ENCODE assay signal across 8 cellular contexts in the genomic region with DNA sequence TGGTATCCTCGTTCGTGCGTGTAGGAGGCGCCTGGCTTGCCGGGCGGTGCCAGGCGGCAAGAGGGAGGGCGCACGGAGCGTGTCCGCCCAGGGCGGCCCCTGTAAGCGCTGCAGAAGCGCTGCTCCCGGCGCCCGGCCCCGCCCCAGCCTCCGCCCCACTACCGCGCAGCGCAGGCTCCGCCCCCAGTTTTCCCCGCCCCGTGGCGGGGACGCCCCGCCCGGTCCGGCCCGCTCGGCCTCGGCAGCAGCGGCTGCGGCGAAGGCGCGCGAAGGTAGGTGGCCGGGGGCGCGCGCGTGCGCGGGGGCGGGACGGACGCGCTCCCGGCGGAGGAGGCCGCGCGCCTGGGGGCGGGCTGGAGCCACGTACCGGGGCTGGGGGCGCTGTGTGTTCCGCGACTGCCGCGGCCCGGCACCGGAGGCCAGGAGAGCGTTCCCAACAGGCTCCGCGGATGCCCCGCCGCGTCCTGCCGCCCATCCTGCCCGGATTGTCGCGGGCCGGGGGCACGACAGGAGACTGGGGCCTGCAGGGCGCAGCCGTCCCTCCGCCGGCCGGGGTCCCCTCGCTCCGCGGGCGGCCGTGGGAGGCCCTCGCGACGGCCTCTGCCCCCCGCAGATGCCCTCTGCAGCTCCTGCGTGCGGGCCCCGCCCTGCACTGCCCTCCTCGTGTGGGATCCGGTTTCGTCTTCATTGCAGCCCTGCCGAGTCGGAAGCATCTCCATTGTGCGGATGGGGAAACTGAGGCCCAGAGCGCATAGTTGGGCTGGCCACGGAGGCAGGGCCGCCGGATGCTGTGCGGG. TPM values are rescaled to one million over a fixed set of nuclear protein-coding genes. Genes with fewer than 3 reads are reported as not detected.
DNase-seq lines count a peak whose midpoint lies in the region; TF ChIP-seq lines count a peak whose summit lies in the region.

No MANE protein-coding gene starts in this region.

- intact Hi-C loops in stomach (cut with DNase I; ENCODE audit: low total_unique reads), result no loop called here

- H3K79me2 ChIP-seq in MM.1S (ENCODE audit: low read length), result no peaks in the 10 kb centered on the region

- no peak for TF ChIP-seq POLR2A in stomach (IDR thresholded peaks at IDR 0.05)

- peaks cover 8% of the 10 kb centered on the region; the same call in 1 of the 2 replicates for H3K27me3 ChIP-seq in H7 (ENCODE audit: control insufficient read depth, insufficient read depth, low read length)
- 0 out of 2 replicates have a peak, but pooled peaks cover 3% of the 10 kb centered on the region for H3K27me3 ChIP-seq in MM.1S (replicated peaks; ENCODE audit: insufficient read depth, low read length)
- H3K27me3 ChIP-seq in stomach, result no peaks in the 10 kb centered on the region

- H3K9me3 ChIP-seq in MM.1S (replicated peaks; ENCODE audit: insufficient read depth, low read length) (no peaks in the 10 kb centered on the region), stomach (no peaks in the 10 kb centered on the region)

- whole genome bisulfite sequencing in stomach, 5 donors, result 0 to 1% (median 0%) methylated on average over 87 to 102 of the region's 105 CpGs

- peak overlapping the region; percentile 87 for H3K4me3 Mint-ChIP-seq in neural crest cell

- no peaks in the 10 kb centered on the region for H4K20me1 ChIP-seq in MM.1S (ENCODE audit: insufficient read depth, low read length)

- no peaks in the 10 kb centered on the region for H3K27me3 Mint-ChIP-seq in neural crest cell (ENCODE audit: low read depth)

- peak overlapping the region; percentile 86 for H2AFZ ChIP-seq in MM.1S (ENCODE audit: low read length)

- peak overlapping the region; percentile 99 for H3K4me2 ChIP-seq in MM.1S (ENCODE audit: low read depth, low read length)

- H3K4me3 ChIP-seq in H7 (ENCODE audit: insufficient read depth, low read depth, low read length) (peak overlapping the region; percentile 94), MM.1S (ENCODE audit: low read length) (peak overlapping the region; percentile 75), fibroblast of villous mesenchyme (ENCODE audit: low read depth, low read length) (peak overlapping the region; percentile 66), stomach (peak overlapping the region; percentile 67 to 100 (median 88))

- no peaks in the 10 kb centered on the region for H3K9me3 Mint-ChIP-seq in neural crest cell

- no peak for TF ChIP-seq EP300 in stomach (IDR thresholded peaks at IDR 0.05)

- H3K36me3 ChIP-seq in H7 (replicated peaks; ENCODE audit: control insufficient read depth, insufficient read depth, low read length) (no peaks in the 10 kb centered on the region), MM.1S (replicated peaks; ENCODE audit: insufficient read depth, low read length) (no peaks in the 10 kb centered on the region), stomach (peaks cover 0 to 2% (median 0%) of the 10 kb centered on the region in 4 donors)

- H3K9me2 ChIP-seq in MM.1S (replicated peaks; ENCODE audit: insufficient read depth, low read length), result no peaks in the 10 kb centered on the region

- H3K27ac ChIP-seq in MM.1S (ENCODE audit: low read length) (no peak overlapping the region), stomach (peak overlapping the region; percentile 83 to 94 (median 88))

- H3K4me1 Mint-ChIP-seq in neural crest cell, result peaks cover 27% of the 10 kb centered on the region

- no peaks in the 10 kb centered on the region for H3K36me3 Mint-ChIP-seq in neural crest cell (ENCODE audit: low read depth)

- peak overlapping the region; percentile 82 for H3K9ac ChIP-seq in MM.1S (ENCODE audit: low read length)

- H3K27ac Mint-ChIP-seq in neural crest cell (ENCODE audit: unreplicated experiment), result no peak overlapping the region

- H3K4me1 ChIP-seq in MM.1S (ENCODE audit: low read length), result peaks cover 4% of the 10 kb centered on the region; the same call in 1 of the 2 replicates
- H3K4me1 ChIP-seq in stomach, result peaks cover 18 to 35% (median 27%) of the 10 kb centered on the region in 4 donors

- TF ChIP-seq CTCF in MM.1S (IDR thresholded peaks at IDR 0.05; ENCODE audit: low read length), result no peak
- TF ChIP-seq CTCF in fibroblast of villous mesenchyme (IDR thresholded peaks at IDR 0.05; ENCODE audit: insufficient read depth, low read depth, low read length), result no peak
- no peak for TF ChIP-seq CTCF in neural crest cell (conservative IDR thresholded peaks at IDR 0.05)
- TF ChIP-seq CTCF in stomach (IDR thresholded peaks at IDR 0.05), result no peak

- H3F3A ChIP-seq in MM.1S (ENCODE audit: insufficient read depth, low read length), result 0 out of 2 replicates have a peak, but pooled peaks cover 3% of the 10 kb centered on the region

- DNase-seq in EH (ENCODE audit: low read depth), result peak; percentile 97
- DNase-seq in H7, result peak; percentile 100
- DNase-seq in MM.1S, result peak; percentile 95
- peak; percentile 79 to 92 for DNase-seq in SHP77 (lab: John Stamatoyannopoulos, UW)
- DNase-seq in activated gamma-delta T cell (lab: John Stamatoyannopoulos, UW), result peak; percentile 96
- peak; percentile 95 for DNase-seq in fibroblast of villous mesenchyme (ENCODE audit: low read depth)
- DNase-seq in neural crest cell (ENCODE audit: low read depth, low spot score), result peak; percentile 88
- DNase-seq in stomach, result peak; percentile 96

RNA-seq across cellular contexts. Expression of a gene that starts 7.7 kb away (rescaled TPM):
- total RNA-seq in H7 (2014; rRNA removed; shearing (Covaris generic)), result 59.5 and 92.3 TPM in 2 replicates
- total RNA-seq in fibroblast of villous mesenchyme (13.8 and 22.2 TPM in 2 replicates), neural crest cell (52.6 and 54.1 TPM in 2 replicates), stomach (100 to 1,000 TPM in 1 of 5 donors, 10 to 100 TPM in 4; 14.0 to 942 (median 49.1) TPM)
- 10 to 100 TPM; 17.0 to 27.1 (median 26.2) TPM for polyA plus RNA-seq in stomach

RNA-seq across cellular contexts. Expression of a gene that starts 18.3 kb away (rescaled TPM):
- total RNA-seq in H7 (2014; rRNA removed; shearing (Covaris generic)), result under 0.01 TPM in 2 replicates
- total RNA-seq in fibroblast of villous mesenchyme, result under 0.01 TPM in 1 of 2 replicates, not detected in the other
- total RNA-seq in neural crest cell, result 2,478 and 3,042 TPM in 2 replicates
- total RNA-seq in stomach, result 1,000 to 10,000 TPM in 1 of 5 donors, under 1 TPM in 4; under 0.01 to 9,966 (median under 0.01) TPM
- polyA plus RNA-seq in stomach, result not detected
